8 cellular contexts compared by ENCODE assay signal in genomic region chr14:69101331-69101826, GRCh38. TPM values are rescaled to one million over a fixed set of nuclear protein-coding genes. Genes with fewer than 3 reads are reported as not detected.
DNase-seq lines count a peak whose midpoint lies in the region; ATAC-seq and FAIRE-seq lines count a peak whose summit lies in the region.

No MANE protein-coding gene starts in this region.

- peaks cover 21% of the 10 kb centered on the region for H3K36me3 Mint-ChIP-seq in effector memory CD8-positive, alpha-beta T cell (ENCODE audit: insufficient read depth)
- peaks cover 18 to 22% of the 10 kb centered on the region in 2 donors for H3K36me3 Mint-ChIP-seq in stimulated activated naive B cell treated with anti-CD40 and anti-IgM and Interleukin-4, amounts not matched to agents 10 μg/mL and 1 μg/mL and 100 μg/mL, for 72 hours

- H3K4me1 Mint-ChIP-seq in effector memory CD8-positive, alpha-beta T cell (ENCODE audit: low read depth in 2 of 2) = peaks cover 0 to 33% of the 10 kb centered on the region in 2 donors
- H3K4me1 Mint-ChIP-seq in stimulated activated naive B cell treated with anti-CD40 and anti-IgM and Interleukin-4, amounts not matched to agents 10 μg/mL and 1 μg/mL and 100 μg/mL, for 72 hours = peaks cover 0 to 4% of the 10 kb centered on the region in 2 donors

- H3K27me3 Mint-ChIP-seq in effector memory CD8-positive, alpha-beta T cell = no peaks in the 10 kb centered on the region
- H3K27me3 Mint-ChIP-seq in stimulated activated naive B cell treated with anti-CD40 and anti-IgM and Interleukin-4, amounts not matched to agents 10 μg/mL and 1 μg/mL and 100 μg/mL, for 72 hours = no peaks in the 10 kb centered on the region

- no peak overlapping the region for H3K4me3 Mint-ChIP-seq in effector memory CD8-positive, alpha-beta T cell
- H3K4me3 Mint-ChIP-seq in stimulated activated naive B cell treated with anti-CD40 and anti-IgM and Interleukin-4, amounts not matched to agents 10 μg/mL and 1 μg/mL and 100 μg/mL, for 72 hours = no peak overlapping the region

- DNase-seq in Right ventricle myocardium inferior (ENCODE audit: missing footprints) (no peak), cardiac septum (ENCODE audit: low spot score) (no peak), RCC 7860 (ENCODE audit: low spot score) (peak; percentile 49), myocyte (ENCODE audit: low read depth) (peak; percentile 63), activated gamma-delta T cell treated with Interleukin-2 at 50 U/mL for 16 hours (no peak)
- no peak for DNase-seq in effector memory CD8-positive, alpha-beta T cell
- DNase-seq in stimulated activated naive B cell treated with anti-CD40 and anti-IgM and Interleukin-4, amounts not matched to agents 10 μg/mL and 1 μg/mL and 100 μg/mL, for 72 hours = no peak

- H3K27ac Mint-ChIP-seq in effector memory CD8-positive, alpha-beta T cell = peak overlapping the region; percentile 19 to 61
- H3K27ac Mint-ChIP-seq in stimulated activated naive B cell treated with anti-CD40 and anti-IgM and Interleukin-4, amounts not matched to agents 10 μg/mL and 1 μg/mL and 100 μg/mL, for 72 hours = no peak overlapping the region

- intact Hi-C loops in Right ventricle myocardium inferior (cut with DNase I) = loop anchor here (5.0 kb wide), 1 partner anchor 124 kb away; the partner anchor contains the start of gene ACTN1
- intact Hi-C loops in cardiac septum (cut with DNase I) = no loop called here

- ATAC-seq in Right ventricle myocardium inferior (peak; percentile 84), HG03571 (IDR thresholded peaks at IDR 0.05; ENCODE audit: unreplicated experiment) (no peak)
- peak; percentile 56 for ATAC-seq in effector memory CD8-positive, alpha-beta T cell (replicated peaks)
- no peak for ATAC-seq in stimulated activated naive B cell treated with anti-CD40 and anti-IgM and Interleukin-4, amounts not matched to agents 10 μg/mL and 1 μg/mL and 100 μg/mL, for 72 hours (replicated peaks)

- no peaks in the 10 kb centered on the region for H3K9me3 Mint-ChIP-seq in effector memory CD8-positive, alpha-beta T cell
- H3K9me3 Mint-ChIP-seq in stimulated activated naive B cell treated with anti-CD40 and anti-IgM and Interleukin-4, amounts not matched to agents 10 μg/mL and 1 μg/mL and 100 μg/mL, for 72 hours = no peaks in the 10 kb centered on the region

- FAIRE-seq in RCC 7860 (lab: Jason Lieb, UNC) = peak; percentile 25

RNA-seq across cellular contexts. Expression of gene DCAF5, which starts 51.5 kb away (rescaled TPM):
- total RNA-seq in Right ventricle myocardium inferior = 54.0 TPM
- 52.5 TPM for total RNA-seq in cardiac septum
- total RNA-seq in myocyte = 41.6 and 41.8 TPM in 2 replicates
- 38.8 TPM for polyA plus RNA-seq in myocyte (2012)

Comparison
In these comparisons a context has a peak if more than half of its experiments do, and no peak if none do; other contexts are left out.
1. ATAC-seq: peak in Right ventricle myocardium inferior (single experiment) and effector memory CD8-positive, alpha-beta T cell (single experiment); none in HG03571 (single experiment) and stimulated activated naive B cell treated with anti-CD40 and anti-IgM and Interleukin-4, amounts not matched to agents 10 μg/mL and 1 μg/mL and 100 μg/mL, for 72 hours (0 of 2).
2. DNase-seq: peak in RCC 7860 (single experiment) and myocyte (single experiment); none in Right ventricle myocardium inferior (single experiment), cardiac septum (single experiment), effector memory CD8-positive, alpha-beta T cell (0 of 3), activated gamma-delta T cell treated with Interleukin-2 at 50 U/mL for 16 hours (single experiment) and stimulated activated naive B cell treated with anti-CD40 and anti-IgM and Interleukin-4, amounts not matched to agents 10 μg/mL and 1 μg/mL and 100 μg/mL, for 72 hours (single experiment).